8 cellular contexts compared by ENCODE assay signal in genomic region chr15:74099963-74100733, GRCh38. TPM values are rescaled to one million over a fixed set of nuclear protein-coding genes. Genes with fewer than 3 reads are reported as not detected.
DNase-seq lines count a peak whose midpoint lies in the region; ATAC-seq and TF ChIP-seq lines count a peak whose summit lies in the region.
"Not testable (repeated sequence)": the region's sequence is repeated elsewhere in the genome, so short reads cannot be mapped to it uniquely, and the experiment has no call there.

No MANE protein-coding gene starts in this region.

- ATAC-seq in GM21447 (IDR thresholded peaks at IDR 0.05; ENCODE audit: unreplicated experiment) = peak; percentile 86

- DNase-seq in CMK (ENCODE audit: low read depth) (peak; percentile 78), HT-29 (ENCODE audit: low spot score) (peak; percentile 87), brain pericyte (ENCODE audit: low read depth, low spot score) (peak; percentile 76), left ventricle myocardium inferior (peak; percentile 89)
- peak; percentile 67 to 71 for DNase-seq in activated CD4-positive, alpha-beta T cell treated with anti-CD3 and anti-CD28 coated beads for 24 hours (ENCODE audit: low read depth in 2 of 2)
- DNase-seq in stimulated activated CD8-positive, alpha-beta memory T cell treated with anti-CD3 and anti-CD28 coated beads, Interleukin-2, amount 100 ng/mL, for 48 hours (ENCODE audit: low read depth in 2 of 2) = peak; percentile 72 to 80

- H3K4me1 ChIP-seq in left ventricle myocardium inferior; neuron (ENCODE audit: insufficient read depth, low read length): not testable (repeated sequence)

- H3K27me3 ChIP-seq in left ventricle myocardium inferior (ENCODE audit: low read depth); neuron (ENCODE audit: insufficient read depth, low read length): not testable (repeated sequence)

- H2AFZ ChIP-seq in neuron (ENCODE audit: low read depth, low read length) = not testable (repeated sequence)

- peak overlapping the region; percentile 70 for H3K27ac ChIP-seq in left ventricle myocardium inferior (replicated peaks)

- intact Hi-C loops in left ventricle myocardium inferior (cut with micrococcal nuclease) = not testable (repeated sequence)

- not testable (repeated sequence) for H3K9me3 ChIP-seq in left ventricle myocardium inferior (replicated peaks); neuron (ENCODE audit: low read length)

- peak overlapping the region; percentile 68 for H3K4me3 ChIP-seq in left ventricle myocardium inferior
- H3K4me3 ChIP-seq in neuron (ENCODE audit: low read length) = peak overlapping the region; percentile 47

- not testable (repeated sequence) for H3K36me3 ChIP-seq in left ventricle myocardium inferior; neuron (ENCODE audit: insufficient read depth, low read length)

- not testable (repeated sequence) for TF ChIP-seq CTCF in left ventricle myocardium inferior (IDR thresholded peaks at IDR 0.05; ENCODE audit: borderline replicate concordance)

RNA-seq across cellular contexts. Expression of gene GOLGA6A, which starts 17.8 kb away (rescaled TPM):
- not detected in 2 replicates for total RNA-seq in HT-29 (2014; rRNA removed; shearing (Covaris generic))
- total RNA-seq in left ventricle myocardium inferior = not detected

RNA-seq across cellular contexts. Expression of gene ISLR2, which starts 30.2 kb away (rescaled TPM):
- total RNA-seq in HT-29 (2014; rRNA removed; shearing (Covaris generic)) = not detected in 2 replicates
- total RNA-seq in left ventricle myocardium inferior = 2.6 TPM

Comparison
In these comparisons a context has a peak if more than half of its experiments do, and no peak if none do; other contexts are left out.
1. Peak in every context shown above with its lines: DNase-seq, ATAC-seq, H3K4me3 ChIP-seq and H3K27ac ChIP-seq.